1 cellular context compared by ENCODE assay signal in the genomic region with DNA sequence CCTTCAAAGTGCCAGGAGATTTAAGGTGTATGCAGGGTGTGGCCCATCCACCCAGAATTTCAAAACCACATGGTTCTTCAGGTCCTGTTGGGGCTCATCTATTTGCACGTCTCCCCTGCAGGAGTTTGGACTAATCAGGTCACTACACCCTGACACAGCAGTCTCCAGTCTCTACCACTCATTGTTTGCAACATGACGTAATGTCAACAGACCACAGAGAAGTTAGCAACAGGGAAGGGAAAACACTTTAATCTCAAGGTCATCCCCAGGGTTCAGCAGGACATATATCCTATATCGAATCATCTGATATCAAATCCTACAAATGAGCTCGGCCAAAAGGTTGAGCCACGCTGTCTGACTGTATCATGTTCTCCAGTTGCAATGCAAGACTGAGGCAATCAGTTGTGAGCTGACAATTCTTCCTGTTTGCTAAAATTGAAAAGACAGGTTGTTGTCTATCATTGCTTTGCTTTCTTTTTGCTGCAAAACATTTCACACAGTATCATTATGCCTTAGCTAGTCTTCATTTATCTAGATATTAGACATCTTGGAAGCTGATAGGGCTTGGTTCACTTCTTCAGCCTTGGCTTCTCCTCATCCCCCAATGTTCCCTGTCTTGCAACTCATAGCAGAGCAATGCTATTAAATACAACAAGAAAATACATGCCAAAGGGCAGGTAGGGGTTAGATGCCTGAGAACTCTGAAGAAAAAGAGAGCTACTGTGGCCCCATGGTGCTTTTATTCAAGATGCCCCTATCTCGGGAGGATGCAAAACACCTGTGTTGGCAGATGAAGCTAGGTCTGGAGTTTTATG.
TF ChIP-seq lines count a peak whose summit lies in the region.

No MANE protein-coding gene starts in this region.

TF ChIP-seq in HepG2, 621 proteins besides CTCF, POLR2A, EP300 and RAD21 (continued from another document and continues in another):
- TF ChIP-seq, protein P1, sequence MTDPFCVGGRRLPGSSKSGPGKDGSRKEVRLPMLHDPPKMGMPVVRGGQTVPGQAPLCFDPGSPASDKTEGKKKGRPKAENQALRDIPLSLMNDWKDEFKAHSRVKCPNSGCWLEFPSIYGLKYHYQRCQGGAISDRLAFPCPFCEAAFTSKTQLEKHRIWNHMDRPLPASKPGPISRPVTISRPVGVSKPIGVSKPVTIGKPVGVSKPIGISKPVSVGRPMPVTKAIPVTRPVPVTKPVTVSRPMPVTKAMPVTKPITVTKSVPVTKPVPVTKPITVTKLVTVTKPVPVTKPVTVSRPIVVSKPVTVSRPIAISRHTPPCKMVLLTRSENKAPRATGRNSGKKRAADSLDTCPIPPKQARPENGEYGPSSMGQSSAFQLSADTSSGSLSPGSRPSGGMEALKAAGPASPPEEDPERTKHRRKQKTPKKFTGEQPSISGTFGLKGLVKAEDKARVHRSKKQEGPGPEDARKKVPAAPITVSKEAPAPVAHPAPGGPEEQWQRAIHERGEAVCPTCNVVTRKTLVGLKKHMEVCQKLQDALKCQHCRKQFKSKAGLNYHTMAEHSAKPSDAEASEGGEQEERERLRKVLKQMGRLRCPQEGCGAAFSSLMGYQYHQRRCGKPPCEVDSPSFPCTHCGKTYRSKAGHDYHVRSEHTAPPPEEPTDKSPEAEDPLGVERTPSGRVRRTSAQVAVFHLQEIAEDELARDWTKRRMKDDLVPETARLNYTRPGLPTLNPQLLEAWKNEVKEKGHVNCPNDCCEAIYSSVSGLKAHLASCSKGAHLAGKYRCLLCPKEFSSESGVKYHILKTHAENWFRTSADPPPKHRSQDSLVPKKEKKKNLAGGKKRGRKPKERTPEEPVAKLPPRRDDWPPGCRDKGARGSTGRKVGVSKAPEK (CRISPR knock-in tag; IDR thresholded peaks at IDR 0.05; ENCODE audit: borderline replicate concordance), result no peak
- TF ChIP-seq IRF2 (CRISPR knock-in tag; IDR thresholded peaks at IDR 0.05), result peak; percentile 88
- TF ChIP-seq, protein P2, sequence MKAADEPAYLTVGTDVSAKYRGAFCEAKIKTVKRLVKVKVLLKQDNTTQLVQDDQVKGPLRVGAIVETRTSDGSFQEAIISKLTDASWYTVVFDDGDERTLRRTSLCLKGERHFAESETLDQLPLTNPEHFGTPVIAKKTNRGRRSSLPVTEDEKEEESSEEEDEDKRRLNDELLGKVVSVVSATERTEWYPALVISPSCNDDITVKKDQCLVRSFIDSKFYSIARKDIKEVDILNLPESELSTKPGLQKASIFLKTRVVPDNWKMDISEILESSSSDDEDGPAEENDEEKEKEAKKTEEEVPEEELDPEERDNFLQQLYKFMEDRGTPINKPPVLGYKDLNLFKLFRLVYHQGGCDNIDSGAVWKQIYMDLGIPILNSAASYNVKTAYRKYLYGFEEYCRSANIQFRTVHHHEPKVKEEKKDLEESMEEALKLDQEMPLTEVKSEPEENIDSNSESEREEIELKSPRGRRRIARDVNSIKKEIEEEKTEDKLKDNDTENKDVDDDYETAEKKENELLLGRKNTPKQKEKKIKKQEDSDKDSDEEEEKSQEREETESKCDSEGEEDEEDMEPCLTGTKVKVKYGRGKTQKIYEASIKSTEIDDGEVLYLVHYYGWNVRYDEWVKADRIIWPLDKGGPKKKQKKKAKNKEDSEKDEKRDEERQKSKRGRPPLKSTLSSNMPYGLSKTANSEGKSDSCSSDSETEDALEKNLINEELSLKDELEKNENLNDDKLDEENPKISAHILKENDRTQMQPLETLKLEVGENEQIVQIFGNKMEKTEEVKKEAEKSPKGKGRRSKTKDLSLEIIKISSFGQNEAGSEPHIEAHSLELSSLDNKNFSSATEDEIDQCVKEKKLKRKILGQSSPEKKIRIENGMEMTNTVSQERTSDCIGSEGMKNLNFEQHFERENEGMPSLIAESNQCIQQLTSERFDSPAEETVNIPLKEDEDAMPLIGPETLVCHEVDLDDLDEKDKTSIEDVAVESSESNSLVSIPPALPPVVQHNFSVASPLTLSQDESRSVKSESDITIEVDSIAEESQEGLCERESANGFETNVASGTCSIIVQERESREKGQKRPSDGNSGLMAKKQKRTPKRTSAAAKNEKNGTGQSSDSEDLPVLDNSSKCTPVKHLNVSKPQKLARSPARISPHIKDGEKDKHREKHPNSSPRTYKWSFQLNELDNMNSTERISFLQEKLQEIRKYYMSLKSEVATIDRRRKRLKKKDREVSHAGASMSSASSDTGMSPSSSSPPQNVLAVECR (CRISPR knock-in tag; IDR thresholded peaks at IDR 0.05; ENCODE audit: borderline replicate concordance), result peak; percentile 34; the same call in 1 of the 2 replicates
- TF ChIP-seq ARNT2 (CRISPR knock-in tag; IDR thresholded peaks at IDR 0.05; ENCODE audit: low read depth), result no peak
- TF ChIP-seq, protein P3, sequence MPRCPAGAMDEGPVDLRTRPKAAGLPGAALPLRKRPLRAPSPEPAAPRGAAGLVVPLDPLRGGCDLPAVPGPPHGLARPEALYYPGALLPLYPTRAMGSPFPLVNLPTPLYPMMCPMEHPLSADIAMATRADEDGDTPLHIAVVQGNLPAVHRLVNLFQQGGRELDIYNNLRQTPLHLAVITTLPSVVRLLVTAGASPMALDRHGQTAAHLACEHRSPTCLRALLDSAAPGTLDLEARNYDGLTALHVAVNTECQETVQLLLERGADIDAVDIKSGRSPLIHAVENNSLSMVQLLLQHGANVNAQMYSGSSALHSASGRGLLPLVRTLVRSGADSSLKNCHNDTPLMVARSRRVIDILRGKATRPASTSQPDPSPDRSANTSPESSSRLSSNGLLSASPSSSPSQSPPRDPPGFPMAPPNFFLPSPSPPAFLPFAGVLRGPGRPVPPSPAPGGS (CRISPR knock-in tag; IDR thresholded peaks at IDR 0.05), result no peak
- TF ChIP-seq, protein P4, sequence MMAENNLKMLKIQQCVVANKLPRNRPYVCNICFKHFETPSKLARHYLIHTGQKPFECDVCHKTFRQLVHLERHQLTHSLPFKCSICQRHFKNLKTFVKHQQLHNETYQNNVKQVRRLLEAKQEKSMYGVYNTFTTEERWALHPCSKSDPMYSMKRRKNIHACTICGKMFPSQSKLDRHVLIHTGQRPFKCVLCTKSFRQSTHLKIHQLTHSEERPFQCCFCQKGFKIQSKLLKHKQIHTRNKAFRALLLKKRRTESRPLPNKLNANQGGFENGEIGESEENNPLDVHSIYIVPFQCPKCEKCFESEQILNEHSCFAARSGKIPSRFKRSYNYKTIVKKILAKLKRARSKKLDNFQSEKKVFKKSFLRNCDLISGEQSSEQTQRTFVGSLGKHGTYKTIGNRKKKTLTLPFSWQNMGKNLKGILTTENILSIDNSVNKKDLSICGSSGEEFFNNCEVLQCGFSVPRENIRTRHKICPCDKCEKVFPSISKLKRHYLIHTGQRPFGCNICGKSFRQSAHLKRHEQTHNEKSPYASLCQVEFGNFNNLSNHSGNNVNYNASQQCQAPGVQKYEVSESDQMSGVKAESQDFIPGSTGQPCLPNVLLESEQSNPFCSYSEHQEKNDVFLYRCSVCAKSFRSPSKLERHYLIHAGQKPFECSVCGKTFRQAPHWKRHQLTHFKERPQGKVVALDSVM (CRISPR knock-in tag; IDR thresholded peaks at IDR 0.05), result no peak
- TF ChIP-seq, protein P5, sequence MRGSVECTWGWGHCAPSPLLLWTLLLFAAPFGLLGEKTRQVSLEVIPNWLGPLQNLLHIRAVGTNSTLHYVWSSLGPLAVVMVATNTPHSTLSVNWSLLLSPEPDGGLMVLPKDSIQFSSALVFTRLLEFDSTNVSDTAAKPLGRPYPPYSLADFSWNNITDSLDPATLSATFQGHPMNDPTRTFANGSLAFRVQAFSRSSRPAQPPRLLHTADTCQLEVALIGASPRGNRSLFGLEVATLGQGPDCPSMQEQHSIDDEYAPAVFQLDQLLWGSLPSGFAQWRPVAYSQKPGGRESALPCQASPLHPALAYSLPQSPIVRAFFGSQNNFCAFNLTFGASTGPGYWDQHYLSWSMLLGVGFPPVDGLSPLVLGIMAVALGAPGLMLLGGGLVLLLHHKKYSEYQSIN (CRISPR knock-in tag; IDR thresholded peaks at IDR 0.05; ENCODE audit: borderline replicate concordance), result no peak
- TF ChIP-seq SRSF4 (IDR thresholded peaks at IDR 0.05; ENCODE audit: low read depth, low read length, poor library complexity, severe bottlenecking), result no peak
- TF ChIP-seq, protein P6, sequence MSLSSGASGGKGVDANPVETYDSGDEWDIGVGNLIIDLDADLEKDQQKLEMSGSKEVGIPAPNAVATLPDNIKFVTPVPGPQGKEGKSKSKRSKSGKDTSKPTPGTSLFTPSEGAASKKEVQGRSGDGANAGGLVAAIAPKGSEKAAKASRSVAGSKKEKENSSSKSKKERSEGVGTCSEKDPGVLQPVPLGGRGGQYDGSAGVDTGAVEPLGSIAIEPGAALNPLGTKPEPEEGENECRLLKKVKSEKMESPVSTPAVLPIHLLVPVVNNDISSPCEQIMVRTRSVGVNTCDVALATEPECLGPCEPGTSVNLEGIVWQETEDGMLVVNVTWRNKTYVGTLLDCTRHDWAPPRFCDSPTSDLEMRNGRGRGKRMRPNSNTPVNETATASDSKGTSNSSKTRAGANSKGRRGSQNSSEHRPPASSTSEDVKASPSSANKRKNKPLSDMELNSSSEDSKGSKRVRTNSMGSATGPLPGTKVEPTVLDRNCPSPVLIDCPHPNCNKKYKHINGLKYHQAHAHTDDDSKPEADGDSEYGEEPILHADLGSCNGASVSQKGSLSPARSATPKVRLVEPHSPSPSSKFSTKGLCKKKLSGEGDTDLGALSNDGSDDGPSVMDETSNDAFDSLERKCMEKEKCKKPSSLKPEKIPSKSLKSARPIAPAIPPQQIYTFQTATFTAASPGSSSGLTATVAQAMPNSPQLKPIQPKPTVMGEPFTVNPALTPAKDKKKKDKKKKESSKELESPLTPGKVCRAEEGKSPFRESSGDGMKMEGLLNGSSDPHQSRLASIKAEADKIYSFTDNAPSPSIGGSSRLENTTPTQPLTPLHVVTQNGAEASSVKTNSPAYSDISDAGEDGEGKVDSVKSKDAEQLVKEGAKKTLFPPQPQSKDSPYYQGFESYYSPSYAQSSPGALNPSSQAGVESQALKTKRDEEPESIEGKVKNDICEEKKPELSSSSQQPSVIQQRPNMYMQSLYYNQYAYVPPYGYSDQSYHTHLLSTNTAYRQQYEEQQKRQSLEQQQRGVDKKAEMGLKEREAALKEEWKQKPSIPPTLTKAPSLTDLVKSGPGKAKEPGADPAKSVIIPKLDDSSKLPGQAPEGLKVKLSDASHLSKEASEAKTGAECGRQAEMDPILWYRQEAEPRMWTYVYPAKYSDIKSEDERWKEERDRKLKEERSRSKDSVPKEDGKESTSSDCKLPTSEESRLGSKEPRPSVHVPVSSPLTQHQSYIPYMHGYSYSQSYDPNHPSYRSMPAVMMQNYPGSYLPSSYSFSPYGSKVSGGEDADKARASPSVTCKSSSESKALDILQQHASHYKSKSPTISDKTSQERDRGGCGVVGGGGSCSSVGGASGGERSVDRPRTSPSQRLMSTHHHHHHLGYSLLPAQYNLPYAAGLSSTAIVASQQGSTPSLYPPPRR (CRISPR knock-in tag; IDR thresholded peaks at IDR 0.05; ENCODE audit: borderline replicate concordance), result peak; percentile 55; the same call in 1 of the 2 replicates
- TF ChIP-seq, protein P7, sequence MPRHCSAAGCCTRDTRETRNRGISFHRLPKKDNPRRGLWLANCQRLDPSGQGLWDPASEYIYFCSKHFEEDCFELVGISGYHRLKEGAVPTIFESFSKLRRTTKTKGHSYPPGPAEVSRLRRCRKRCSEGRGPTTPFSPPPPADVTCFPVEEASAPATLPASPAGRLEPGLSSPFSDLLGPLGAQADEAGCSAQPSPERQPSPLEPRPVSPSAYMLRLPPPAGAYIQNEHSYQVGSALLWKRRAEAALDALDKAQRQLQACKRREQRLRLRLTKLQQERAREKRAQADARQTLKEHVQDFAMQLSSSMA (CRISPR knock-in tag; IDR thresholded peaks at IDR 0.05), result no peak
- no peak for TF ChIP-seq ZNF746 (CRISPR knock-in tag; IDR thresholded peaks at IDR 0.05)
- TF ChIP-seq RCOR2 (CRISPR knock-in tag; IDR thresholded peaks at IDR 0.05), result 0 out of 2 replicates have a peak, but pooled peaks have one; percentile 17
- peak; percentile 79 for TF ChIP-seq SALL1 (CRISPR knock-in tag; IDR thresholded peaks at IDR 0.05)
- TF ChIP-seq ZNF180 (CRISPR knock-in tag; IDR thresholded peaks at IDR 0.05; ENCODE audit: borderline replicate concordance, low read depth), result no peak
- TF ChIP-seq MAFF (IDR thresholded peaks at IDR 0.05; ENCODE audit: low read depth, low read length), result peak; percentile 66
- peak; percentile 87 for TF ChIP-seq POGZ (CRISPR knock-in tag; IDR thresholded peaks at IDR 0.05)
- peak; percentile 63; the same call in 1 of the 2 replicates for TF ChIP-seq ZNF160 (CRISPR knock-in tag; IDR thresholded peaks at IDR 0.05)
- TF ChIP-seq, protein P8, sequence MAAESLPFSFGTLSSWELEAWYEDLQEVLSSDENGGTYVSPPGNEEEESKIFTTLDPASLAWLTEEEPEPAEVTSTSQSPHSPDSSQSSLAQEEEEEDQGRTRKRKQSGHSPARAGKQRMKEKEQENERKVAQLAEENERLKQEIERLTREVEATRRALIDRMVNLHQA (CRISPR knock-in tag; IDR thresholded peaks at IDR 0.05), result no peak
- TF ChIP-seq REPIN1 (CRISPR knock-in tag; IDR thresholded peaks at IDR 0.05; ENCODE audit: borderline replicate concordance, low read depth), result no peak
- TF ChIP-seq HOXA7 (CRISPR knock-in tag; IDR thresholded peaks at IDR 0.05), result no peak
- TF ChIP-seq, protein P9, sequence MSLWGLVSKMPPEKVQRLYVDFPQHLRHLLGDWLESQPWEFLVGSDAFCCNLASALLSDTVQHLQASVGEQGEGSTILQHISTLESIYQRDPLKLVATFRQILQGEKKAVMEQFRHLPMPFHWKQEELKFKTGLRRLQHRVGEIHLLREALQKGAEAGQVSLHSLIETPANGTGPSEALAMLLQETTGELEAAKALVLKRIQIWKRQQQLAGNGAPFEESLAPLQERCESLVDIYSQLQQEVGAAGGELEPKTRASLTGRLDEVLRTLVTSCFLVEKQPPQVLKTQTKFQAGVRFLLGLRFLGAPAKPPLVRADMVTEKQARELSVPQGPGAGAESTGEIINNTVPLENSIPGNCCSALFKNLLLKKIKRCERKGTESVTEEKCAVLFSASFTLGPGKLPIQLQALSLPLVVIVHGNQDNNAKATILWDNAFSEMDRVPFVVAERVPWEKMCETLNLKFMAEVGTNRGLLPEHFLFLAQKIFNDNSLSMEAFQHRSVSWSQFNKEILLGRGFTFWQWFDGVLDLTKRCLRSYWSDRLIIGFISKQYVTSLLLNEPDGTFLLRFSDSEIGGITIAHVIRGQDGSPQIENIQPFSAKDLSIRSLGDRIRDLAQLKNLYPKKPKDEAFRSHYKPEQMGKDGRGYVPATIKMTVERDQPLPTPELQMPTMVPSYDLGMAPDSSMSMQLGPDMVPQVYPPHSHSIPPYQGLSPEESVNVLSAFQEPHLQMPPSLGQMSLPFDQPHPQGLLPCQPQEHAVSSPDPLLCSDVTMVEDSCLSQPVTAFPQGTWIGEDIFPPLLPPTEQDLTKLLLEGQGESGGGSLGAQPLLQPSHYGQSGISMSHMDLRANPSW (CRISPR knock-in tag; IDR thresholded peaks at IDR 0.05; ENCODE audit: borderline replicate concordance), result 0 out of 2 replicates have a peak, but pooled peaks have one; percentile 24
- TF ChIP-seq SRSF9 (IDR thresholded peaks at IDR 0.05; ENCODE audit: borderline replicate concordance, insufficient read depth, low read depth, low read length, poor library complexity, severe bottlenecking), result no peak
- TF ChIP-seq ZBTB7A (CRISPR knock-in tag; IDR thresholded peaks at IDR 0.05), result no peak
- TF ChIP-seq ZNF660 (CRISPR knock-in tag; IDR thresholded peaks at IDR 0.05; ENCODE audit: borderline replicate concordance, low read depth), result no peak
- no peak for TF ChIP-seq KMT2A (CRISPR knock-in tag; IDR thresholded peaks at IDR 0.05)
- TF ChIP-seq ZFP36 (IDR thresholded peaks at IDR 0.05; ENCODE audit: borderline replicate concordance, low read depth, low read length, partially characterized antibody), result no peak
- TF ChIP-seq, protein P10, sequence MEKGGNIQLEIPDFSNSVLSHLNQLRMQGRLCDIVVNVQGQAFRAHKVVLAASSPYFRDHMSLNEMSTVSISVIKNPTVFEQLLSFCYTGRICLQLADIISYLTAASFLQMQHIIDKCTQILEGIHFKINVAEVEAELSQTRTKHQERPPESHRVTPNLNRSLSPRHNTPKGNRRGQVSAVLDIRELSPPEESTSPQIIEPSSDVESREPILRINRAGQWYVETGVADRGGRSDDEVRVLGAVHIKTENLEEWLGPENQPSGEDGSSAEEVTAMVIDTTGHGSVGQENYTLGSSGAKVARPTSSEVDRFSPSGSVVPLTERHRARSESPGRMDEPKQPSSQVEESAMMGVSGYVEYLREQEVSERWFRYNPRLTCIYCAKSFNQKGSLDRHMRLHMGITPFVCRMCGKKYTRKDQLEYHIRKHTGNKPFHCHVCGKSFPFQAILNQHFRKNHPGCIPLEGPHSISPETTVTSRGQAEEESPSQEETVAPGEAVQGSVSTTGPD (CRISPR knock-in tag; IDR thresholded peaks at IDR 0.05), result no peak
